ENCODE assay signal across 18 cellular contexts in the genomic region with DNA sequence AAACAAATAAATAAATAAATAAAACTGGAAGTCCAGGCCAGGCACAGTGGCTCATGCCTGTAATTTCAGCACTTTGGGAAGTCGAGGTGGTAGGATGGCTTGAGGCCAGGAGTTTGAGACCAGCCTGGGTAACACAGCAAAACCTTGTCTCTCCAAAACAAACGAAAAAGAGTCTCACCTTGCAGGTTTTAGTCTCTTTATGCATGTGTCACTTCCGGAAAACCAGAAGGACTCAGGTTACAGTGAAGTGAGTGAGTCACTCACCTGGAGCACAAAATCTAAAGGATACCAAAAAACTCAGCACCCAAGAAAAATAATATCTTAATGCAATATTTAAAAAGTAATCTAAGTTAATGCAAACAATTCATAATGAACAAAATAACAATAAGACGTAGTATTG. TPM values are rescaled to one million over a fixed set of nuclear protein-coding genes. Genes with fewer than 3 reads are reported as not detected.
DNase-seq lines count a peak whose midpoint lies in the region; ATAC-seq and TF ChIP-seq lines count a peak whose summit lies in the region.
"Had no signal": no experiment of that assay in that cellular context is flagged by ENCODE, and none has a peak within 500 bp of the region (broad histone marks: within the 10 kb centered on the region; RNA-seq: fewer than 3 reads in every experiment).

No MANE protein-coding gene starts in this region.

- BruUV-seq in mammary epithelial cell (replicated peaks; lab: Mats Ljungman, UMichigan), result no TSS peak

- dilution Hi-C loops in mammary epithelial cell (cut with HindIII; ENCODE audit: low sequenced_read_pairs), result no loop called here

- DNase-seq in NCI-H2107 (lab: John Stamatoyannopoulos, UW) (peak; percentile 5), NCI-H2107 treated with DMSO at 0.1 percent for 48 hours (lab: John Stamatoyannopoulos, UW; ENCODE audit: unreplicated experiment) (no peak), NCI-H2196 (lab: John Stamatoyannopoulos, UW; ENCODE audit: unreplicated experiment) (peak; percentile 53), mammary epithelial cell (peak; percentile 56), mesendoderm (peak; percentile 37), AG08395 (ENCODE audit: low spot score) (no peak)
- no peak for DNase-seq in activated CD4-positive, alpha-beta T cell treated with anti-CD3 and anti-CD28 coated beads, Interleukin-2, amount 50 U/mL, for 1 hour
- DNase-seq: DMS153, NCI-H1436 treated with DMSO at 0.1 percent for 48 hours, NCI-H526 treated with DMSO at 0.1 percent for 48 hours had no signal

- no peak for TF ChIP-seq CTCF in mammary epithelial cell (conservative IDR thresholded peaks at IDR 0.05 in 1 of 2, IDR thresholded peaks at IDR 0.05 in 1 of 2; ENCODE audit: extremely low read depth in 1 of 2, insufficient read depth in 1 of 2, low read depth in 1 of 2, low read length in 2 of 2)

- H3K4me3 ChIP-seq in mammary epithelial cell (replicated peaks in 1 of 3; ENCODE audit: insufficient read depth in 1 of 3, low read depth in 2 of 3, low read length in 3 of 3), result no peak overlapping the region
- no peak overlapping the region for H3K4me3 ChIP-seq in mesendoderm (ENCODE audit: low read length)
- H3K4me3 ChIP-seq: BLaER1 treated with 17β-estradiol and CSF1 and Interleukin-3, amounts not matched to agents 10 nM and 100 nM; GM23338; Peyer's patch had no signal

- H3K27me3 ChIP-seq in mammary epithelial cell (ENCODE audit: insufficient read depth, low read length) (no peaks in the 10 kb centered on the region), mesendoderm (ENCODE audit: insufficient read depth, low read length, poor library complexity) (no peaks in the 10 kb centered on the region)
- H3K27me3 ChIP-seq: BLaER1 treated with 17β-estradiol and CSF1 and Interleukin-3, amounts not matched to agents 10 nM and 100 nM; Peyer's patch had no signal

- whole genome bisulfite sequencing in mammary epithelial cell (ENCODE audit: low coverage, missing lambda C conversion rate), result 57% methylated on average over 4 of the region's 4 CpGs
- no CpG with 5 or more reads among the region's 4 CpGs for WGBS in mesendoderm (ENCODE audit: extremely low coverage, insufficient coverage, low lambda C conversion rate)

- CTCF ChIA-PET in mammary epithelial cell (lab: Charles Lee; ENCODE audit: low non-redundant PET), result no interaction called here

- in situ Hi-C loops in mammary epithelial cell (cut with MboI; ENCODE audit: low sequenced_read_pairs in 2 of 2), result no loop called here

- H4K5ac ChIP-seq in mesendoderm (ENCODE audit: low read length), result no peak overlapping the region

- no peaks in the 10 kb centered on the region for H3K36me3 ChIP-seq in mammary epithelial cell (ENCODE audit: insufficient read depth, low read length)
- H3K36me3 ChIP-seq in mesendoderm (ENCODE audit: control insufficient read depth, insufficient read depth, low read length), result no peaks in the 10 kb centered on the region
- H3K36me3 ChIP-seq: BLaER1 treated with 17β-estradiol and CSF1 and Interleukin-3, amounts not matched to agents 10 nM and 100 nM; Peyer's patch had no signal

- H2BK15ac ChIP-seq in mesendoderm (replicated peaks; ENCODE audit: low read depth), result no peak overlapping the region

- no peak overlapping the region for H2BK5ac ChIP-seq in mesendoderm (ENCODE audit: low read length)

- H3K4ac ChIP-seq in mesendoderm (ENCODE audit: low read depth, low read length), result no peak overlapping the region

- no peak overlapping the region for H2AFZ ChIP-seq in mammary epithelial cell (ENCODE audit: low read depth, low read length)
- H2AFZ ChIP-seq: GM23338 had no signal

- no peak overlapping the region for H3K18ac ChIP-seq in mesendoderm (ENCODE audit: low read length)

- H3K79me2 ChIP-seq in mammary epithelial cell (ENCODE audit: insufficient read depth, low read length), result no peaks in the 10 kb centered on the region
- no peaks in the 10 kb centered on the region for H3K79me2 ChIP-seq in mesendoderm (ENCODE audit: control insufficient read depth, insufficient read depth, low read length)

- no peaks in the 10 kb centered on the region for H3K79me1 ChIP-seq in mesendoderm (ENCODE audit: low read length)

- H3K9me3 ChIP-seq in mammary epithelial cell (replicated peaks; ENCODE audit: insufficient read depth, low read length), result peaks cover 2% of the 10 kb centered on the region
- H3K9me3 ChIP-seq: BLaER1 treated with 17β-estradiol and CSF1 and Interleukin-3, amounts not matched to agents 10 nM and 100 nM had no signal

- H3K23ac ChIP-seq in mesendoderm (ENCODE audit: low read length), result no peak overlapping the region

- ATAC-seq in GM18517 (IDR thresholded peaks at IDR 0.05; ENCODE audit: unreplicated experiment), result no peak
- ATAC-seq: GM23338 had no signal

- no peak overlapping the region for H3K56ac ChIP-seq in mesendoderm (ENCODE audit: low read length)

- H3K9ac ChIP-seq in mammary epithelial cell (ENCODE audit: insufficient read depth, low read length) (no peak overlapping the region), mesendoderm (ENCODE audit: low read length) (no peak overlapping the region)
- H3K9ac ChIP-seq: BLaER1 treated with 17β-estradiol and CSF1 and Interleukin-3, amounts not matched to agents 10 nM and 100 nM had no signal

- no peaks in the 10 kb centered on the region for H3K4me1 ChIP-seq in mammary epithelial cell (ENCODE audit: insufficient read depth, low read length)
- H3K4me1 ChIP-seq in mesendoderm (ENCODE audit: control insufficient read depth, low read depth, low read length), result no peaks in the 10 kb centered on the region
- H3K4me1 ChIP-seq: Peyer's patch had no signal

- no peak overlapping the region for H2BK120ac ChIP-seq in mesendoderm (ENCODE audit: low read depth, low read length)

- intact Hi-C loops in mammary epithelial cell (cut with micrococcal nuclease), result no loop called here

- no peak overlapping the region for H2AK5ac ChIP-seq in mesendoderm (ENCODE audit: low read length)

- no peaks in the 10 kb centered on the region for H4K20me1 ChIP-seq in mammary epithelial cell (ENCODE audit: insufficient read depth, low read length)
- H4K20me1 ChIP-seq: BLaER1 treated with 17β-estradiol and CSF1 and Interleukin-3, amounts not matched to agents 10 nM and 100 nM had no signal

- no peak overlapping the region for H4K8ac ChIP-seq in mesendoderm (ENCODE audit: low read depth, low read length)

- no peak overlapping the region for H3K4me2 ChIP-seq in mammary epithelial cell (ENCODE audit: insufficient read depth, low read depth, low read length)
- H3K4me2 ChIP-seq in mesendoderm (ENCODE audit: low read length), result no peak overlapping the region
- H3K4me2 ChIP-seq: BLaER1 treated with 17β-estradiol and CSF1 and Interleukin-3, amounts not matched to agents 10 nM and 100 nM; GM23338 had no signal

- H3K27ac ChIP-seq in mammary epithelial cell (ENCODE audit: insufficient read depth, low read depth, low read length) (no peak overlapping the region), mesendoderm (ENCODE audit: low read depth, low read length) (no peak overlapping the region)
- H3K27ac ChIP-seq: 22Rv1; BLaER1 treated with 17β-estradiol and CSF1 and Interleukin-3, amounts not matched to agents 10 nM and 100 nM; Peyer's patch had no signal

RNA-seq across cellular contexts. Expression of a gene that starts 20.1 kb away (rescaled TPM):
- 1 to 10 TPM in 1 of 2 donors, not detected in 1; 1.5 TPM for total RNA-seq in mammary epithelial cell
- polyA plus RNA-seq in mammary epithelial cell, result 0.08 TPM
- polyA minus RNA-seq in mammary epithelial cell, result not detected
- polyA plus RNA-seq in mesendoderm (2013, experiment 1 of 2), result 2.6 TPM
- polyA plus RNA-seq in mesendoderm (2013, experiment 2 of 2), result 2.3 TPM
- total RNA-seq: HT1080; T-helper 2 cell treated with Interferon-gamma antibody and Interleukin-4, amounts not matched to agents 100 ng/mL and 5 ng/mL, for 36 hours had no signal
- polyA plus RNA-seq: IgD-negative memory B cell had no signal

Comparison
In these comparisons a context has a peak if more than half of its experiments do, and no peak if none do; other contexts are left out.
1. DNase-seq: peak in NCI-H2107 (single experiment), NCI-H2196 (single experiment), mammary epithelial cell (single experiment) and mesendoderm (single experiment); none in NCI-H2107 treated with DMSO at 0.1 percent for 48 hours (single experiment), AG08395 (single experiment) and activated CD4-positive, alpha-beta T cell treated with anti-CD3 and anti-CD28 coated beads, Interleukin-2, amount 50 U/mL, for 1 hour (single experiment).